In genomic region chr14:76812422-76813383, GRCh38 we compare ENCODE assay signal across 8 cellular contexts. TPM values are rescaled to one million over a fixed set of nuclear protein-coding genes. Genes with fewer than 3 reads are reported as not detected.
DNase-seq lines count a peak whose midpoint lies in the region; ATAC-seq, FAIRE-seq and TF ChIP-seq lines count a peak whose summit lies in the region.

TSS of gene ANGEL1 (minus strand) at chr14:76812882. CDS start at chr14:76812827, 55 bp downstream.

- H3K9ac ChIP-seq in fibroblast of lung (ENCODE audit: insufficient read depth, low read length), result peak within 1 kb of the TSS; percentile 62

- ATAC-seq in activated T-helper 17 cell treated with anti-CD3 and anti-CD28 coated beads, Interleukin-2, amount 50 U/mL, for 72 hours (replicated peaks), result peak; percentile 91
- ATAC-seq in naive B cell (ENCODE audit: low read depth in 2 of 2), result peak; percentile 90 to 91
- peak; percentile 93 for ATAC-seq in stimulated activated effector memory CD8-positive, alpha-beta T cell treated with anti-CD3 and anti-CD28 coated beads, Interleukin-12 subunit alpha, Interleukin-12 subunit beta, amount 100 ng/mL, for 72 hours

- CTCF ChIA-PET in RWPE1 (lab: Yijun Ruan, JAX), result interaction anchor here (0.6 kb wide), 1 partner anchor 63 kb away, joined by 4 read pairs; no protein-coding TSS in a partner anchor

- H3K9me3 ChIP-seq in fibroblast of lung (ENCODE audit: control insufficient read depth, insufficient read depth, low read depth, low read length), result no peaks in the 10 kb centered on the region

- no peaks in the 10 kb centered on the region for H3K4me1 ChIP-seq in fibroblast of lung (ENCODE audit: control insufficient read depth, extremely low read depth, insufficient read depth, low read length)

- H3K27ac ChIP-seq in RWPE1 (peak within 1 kb of the TSS; percentile 71), fibroblast of lung (ENCODE audit: insufficient read depth, low read length) (peak within 1 kb of the TSS; percentile 45)

- POLR2A ChIA-PET in RWPE1 (lab: Yijun Ruan, JAX; ENCODE audit: low non-redundant PET), result interaction anchor here (0.5 kb wide), 1 partner anchor 185 kb away, joined by 4 read pairs; no protein-coding TSS in a partner anchor

- peak within 1 kb of the TSS; percentile 67 to 85 (median 76) for H3K4me3 ChIP-seq in fibroblast of lung (replicated peaks in 1 of 4; ENCODE audit: control extremely low read depth in 1 of 4, insufficient read depth in 1 of 4, low read depth in 3 of 4, low read length in 4 of 4)

- H3K27me3 Mint-ChIP-seq in activated T-helper 17 cell treated with anti-CD3 and anti-CD28 coated beads, Interleukin-2, amount 50 U/mL, for 72 hours, result no peaks in the 10 kb centered on the region
- H3K27me3 Mint-ChIP-seq in naive B cell, result no peaks in the 10 kb centered on the region

- H3K27me3 ChIP-seq in fibroblast of lung (ENCODE audit: control insufficient read depth, insufficient read depth, low read length), result peaks cover 4% of the 10 kb centered on the region

- H3K36me3 Mint-ChIP-seq in activated T-helper 17 cell treated with anti-CD3 and anti-CD28 coated beads, Interleukin-2, amount 50 U/mL, for 72 hours (ENCODE audit: low read depth), result peaks cover 19% of the 10 kb centered on the region
- H3K36me3 Mint-ChIP-seq in naive B cell, result peaks cover 0 to 6% of the 10 kb centered on the region in 2 donors
- H3K36me3 Mint-ChIP-seq in stimulated activated effector memory CD8-positive, alpha-beta T cell treated with anti-CD3 and anti-CD28 coated beads, Interleukin-12 subunit alpha, Interleukin-12 subunit beta, amount 100 ng/mL, for 72 hours, result peaks cover 28% of the 10 kb centered on the region

- no peaks in the 10 kb centered on the region for H3K79me2 ChIP-seq in fibroblast of lung (ENCODE audit: control insufficient read depth, insufficient read depth, low read length)

- H3K4me3 Mint-ChIP-seq in activated T-helper 17 cell treated with anti-CD3 and anti-CD28 coated beads, Interleukin-2, amount 50 U/mL, for 72 hours, result peak within 1 kb of the TSS; percentile 98
- H3K4me3 Mint-ChIP-seq in naive B cell, result peak within 1 kb of the TSS; percentile 80 to 97 (median 94)
- peak within 1 kb of the TSS; percentile 92 for H3K4me3 Mint-ChIP-seq in stimulated activated effector memory CD8-positive, alpha-beta T cell treated with anti-CD3 and anti-CD28 coated beads, Interleukin-12 subunit alpha, Interleukin-12 subunit beta, amount 100 ng/mL, for 72 hours

- DNase-seq in Daoy (ENCODE audit: low read depth) (peak; percentile 98), H54 (ENCODE audit: insufficient read length, low spot score) (peak; percentile 74), LoVo (ENCODE audit: low spot score) (peak; percentile 93), RWPE1 (ENCODE audit: low spot score) (peak; percentile 89), fibroblast of lung (ENCODE audit: low read depth in 2 of 2) (peak; percentile 92 to 93), naive B cell (peak; percentile 98)
- peak; percentile 93 to 99 for DNase-seq in stimulated activated effector memory CD8-positive, alpha-beta T cell treated with anti-CD3 and anti-CD28 coated beads, Interleukin-12 subunit alpha, Interleukin-12 subunit beta, amount 100 ng/mL, for 72 hours (ENCODE audit: low spot score in 2 of 2)

- TF ChIP-seq CTCF in RWPE1 (conservative IDR thresholded peaks at IDR 0.05; ENCODE audit: low read depth) (no peak), fibroblast of lung (conservative IDR thresholded peaks at IDR 0.05 in 1 of 2, IDR thresholded peaks at IDR 0.05 in 1 of 2; ENCODE audit: low read depth in 1 of 2, low read length in 2 of 2) (no peak)

- H3K27ac Mint-ChIP-seq in activated T-helper 17 cell treated with anti-CD3 and anti-CD28 coated beads, Interleukin-2, amount 50 U/mL, for 72 hours, result peak within 1 kb of the TSS; percentile 95
- peak within 1 kb of the TSS; percentile 92 to 99 (median 97) for H3K27ac Mint-ChIP-seq in naive B cell
- H3K27ac Mint-ChIP-seq in stimulated activated effector memory CD8-positive, alpha-beta T cell treated with anti-CD3 and anti-CD28 coated beads, Interleukin-12 subunit alpha, Interleukin-12 subunit beta, amount 100 ng/mL, for 72 hours, result peak within 1 kb of the TSS; percentile 95

- H3K4me1 Mint-ChIP-seq in activated T-helper 17 cell treated with anti-CD3 and anti-CD28 coated beads, Interleukin-2, amount 50 U/mL, for 72 hours, result peaks cover 12% of the 10 kb centered on the region
- peaks cover 26 to 35% (median 33%) of the 10 kb centered on the region in 3 donors for H3K4me1 Mint-ChIP-seq in naive B cell
- H3K4me1 Mint-ChIP-seq in stimulated activated effector memory CD8-positive, alpha-beta T cell treated with anti-CD3 and anti-CD28 coated beads, Interleukin-12 subunit alpha, Interleukin-12 subunit beta, amount 100 ng/mL, for 72 hours, result peaks cover 18% of the 10 kb centered on the region

- TF ChIP-seq POLR2A in H54 (IDR thresholded peaks at IDR 0.05; ENCODE audit: low read depth, low read length), result peak; percentile 74

- no peaks in the 10 kb centered on the region for H3K9me3 Mint-ChIP-seq in activated T-helper 17 cell treated with anti-CD3 and anti-CD28 coated beads, Interleukin-2, amount 50 U/mL, for 72 hours
- no peaks in the 10 kb centered on the region for H3K9me3 Mint-ChIP-seq in naive B cell
- no peaks in the 10 kb centered on the region for H3K9me3 Mint-ChIP-seq in stimulated activated effector memory CD8-positive, alpha-beta T cell treated with anti-CD3 and anti-CD28 coated beads, Interleukin-12 subunit alpha, Interleukin-12 subunit beta, amount 100 ng/mL, for 72 hours

- H2AFZ ChIP-seq in fibroblast of lung (ENCODE audit: low read length), result peak within 1 kb of the TSS; percentile 81

- H4K20me1 ChIP-seq in fibroblast of lung (ENCODE audit: control insufficient read depth, extremely low read depth, insufficient read depth, low read length), result no peaks in the 10 kb centered on the region

- no peak for FAIRE-seq in H54 (lab: Jason Lieb, UNC)

- H3K36me3 ChIP-seq in fibroblast of lung (ENCODE audit: control insufficient read depth, insufficient read depth, low read length), result peaks cover 1% of the 10 kb centered on the region

- H3K4me2 ChIP-seq in fibroblast of lung (ENCODE audit: extremely low read depth, insufficient read depth, low read length), result peak within 1 kb of the TSS; percentile 90

RNA-seq across cellular contexts. Expression of gene ANGEL1, which starts in this region (rescaled TPM):
- 7.4 and 9.6 TPM in 2 replicates for total RNA-seq in Daoy (2014; rRNA removed; shearing (Covaris generic))
- 10 to 100 TPM; 10.6 to 10.7 TPM for total RNA-seq in activated T-helper 17 cell treated with anti-CD3 and anti-CD28 coated beads, Interleukin-2, amount 50 U/mL, for 72 hours
- 5.1 and 6.6 TPM in 2 replicates for total RNA-seq in fibroblast of lung
- polyA plus RNA-seq in fibroblast of lung, result 7.0 and 8.4 TPM in 2 replicates
- 3.8 and 4.2 TPM in 2 replicates for polyA plus RNA-seq in fibroblast of lung (2012)
- 28.7 and 82.8 TPM in 2 replicates for polyA minus RNA-seq in fibroblast of lung (ENCODE audit: low replicate concordance)
- 10 to 100 TPM; 19.6 to 30.1 (median 21.7) TPM for polyA plus RNA-seq in naive B cell (ENCODE audit: low read depth in 6 of 6)

Comparison
In these comparisons a context has a peak if more than half of its experiments do, and no peak if none do; other contexts are left out.
1. Peak in every context shown above with its lines: DNase-seq, ATAC-seq, H3K4me3 ChIP-seq and H3K27ac ChIP-seq.